ENCODE assay signal across 15 cellular contexts in genomic region chr6:109240370-109241084, GRCh38.
DNase-seq lines count a peak whose midpoint lies in the region; ATAC-seq and TF ChIP-seq lines count a peak whose summit lies in the region.
"Had no signal": no experiment of that assay in that cellular context is flagged by ENCODE, and none has a peak within 500 bp of the region (broad histone marks: within the 10 kb centered on the region; RNA-seq: fewer than 3 reads in every experiment).

No MANE protein-coding gene starts in this region.

- H3K9me3 Mint-ChIP-seq in MCF 10A (ENCODE audit: unreplicated experiment): no peaks in the 10 kb centered on the region
- no peaks in the 10 kb centered on the region for H3K9me3 Mint-ChIP-seq in activated CD4-positive, alpha-beta memory T cell treated with anti-CD3 and anti-CD28 coated beads, Interleukin-2, amount 10 ng/mL, durations not matched to agents 7 days and 5 days

- no peaks in the 10 kb centered on the region for H3K9me3 ChIP-seq in breast epithelium
- H3K9me3 ChIP-seq in tibial artery: no peaks in the 10 kb centered on the region
- no peaks in the 10 kb centered on the region for H3K9me3 ChIP-seq in mammary epithelial cell (replicated peaks; ENCODE audit: insufficient read depth, low read length)
- H3K9me3 ChIP-seq: A549, SJCRH30 had no signal

- no peaks in the 10 kb centered on the region for H3K27me3 ChIP-seq in breast epithelium
- no peaks in the 10 kb centered on the region for H3K27me3 ChIP-seq in tibial artery
- no peaks in the 10 kb centered on the region for H3K27me3 ChIP-seq in mammary epithelial cell (ENCODE audit: insufficient read depth, low read length)
- H3K27me3 ChIP-seq: SJCRH30 had no signal

- ATAC-seq in GM19463 (IDR thresholded peaks at IDR 0.05; ENCODE audit: unreplicated experiment): no peak
- ATAC-seq: A549 had no signal

- H3K4me2 ChIP-seq in mammary epithelial cell (ENCODE audit: insufficient read depth, low read depth, low read length): no peak overlapping the region
- H3K4me2 ChIP-seq: A549 had no signal

- no peaks in the 10 kb centered on the region for H3K27me3 Mint-ChIP-seq in MCF 10A (ENCODE audit: insufficient read depth, unreplicated experiment)
- H3K27me3 Mint-ChIP-seq in activated CD4-positive, alpha-beta memory T cell treated with anti-CD3 and anti-CD28 coated beads, Interleukin-2, amount 10 ng/mL, durations not matched to agents 7 days and 5 days: peaks cover 6% of the 10 kb centered on the region

- no peak for TF ChIP-seq POLR2A in breast epithelium (IDR thresholded peaks at IDR 0.05)

- BruUV-seq in MCF 10A (replicated peaks; lab: Mats Ljungman, UMichigan) (no TSS peak), mammary epithelial cell (replicated peaks; lab: Mats Ljungman, UMichigan) (no TSS peak)

- intact Hi-C loops in breast epithelium (cut with DNase I; ENCODE audit: low total_unique reads) (no loop called here), MCF 10A (cut with micrococcal nuclease) (no loop called here), tibial artery (cut with DNase I; ENCODE audit: low total_unique reads) (no loop called here), mammary epithelial cell (cut with micrococcal nuclease) (no loop called here)

- peak overlapping the region; percentile 54 to 77 for H3K27ac ChIP-seq in breast epithelium
- H3K27ac ChIP-seq in angular gyrus (ENCODE audit: low read depth, low read length): peak overlapping the region; percentile 29
- H3K27ac ChIP-seq in tibial artery: peak overlapping the region; percentile 53 to 68
- no peak overlapping the region for H3K27ac ChIP-seq in mammary epithelial cell (ENCODE audit: insufficient read depth, low read depth, low read length)
- H3K27ac ChIP-seq: A549, SJCRH30, VCaP had no signal

- dilution Hi-C loops in mammary epithelial cell (cut with HindIII; ENCODE audit: low sequenced_read_pairs): no loop called here

- no peak overlapping the region for H3K27ac Mint-ChIP-seq in MCF 10A (ENCODE audit: low read depth, unreplicated experiment)
- H3K27ac Mint-ChIP-seq in activated CD4-positive, alpha-beta memory T cell treated with anti-CD3 and anti-CD28 coated beads, Interleukin-2, amount 10 ng/mL, durations not matched to agents 7 days and 5 days: no peak overlapping the region
- H3K27ac Mint-ChIP-seq: memory B cell had no signal

- in situ Hi-C loops in mammary epithelial cell (cut with MboI; ENCODE audit: low sequenced_read_pairs in 2 of 2): no loop called here

- peaks cover 8% of the 10 kb centered on the region for H3K4me1 Mint-ChIP-seq in MCF 10A (ENCODE audit: insufficient read depth, unreplicated experiment)
- H3K4me1 Mint-ChIP-seq in activated CD4-positive, alpha-beta memory T cell treated with anti-CD3 and anti-CD28 coated beads, Interleukin-2, amount 10 ng/mL, durations not matched to agents 7 days and 5 days: peaks cover 34% of the 10 kb centered on the region

- DNase-seq in breast epithelium (ENCODE audit: low spot score in 2 of 2) (no peak), MCF 10A (ENCODE audit: unreplicated experiment) (no peak), myocyte (ENCODE audit: low read depth) (peak; percentile 36), tibial artery (no peak), mammary epithelial cell (no peak)
- DNase-seq in activated CD4-positive, alpha-beta memory T cell treated with anti-CD3 and anti-CD28 coated beads, Interleukin-2, amount 10 ng/mL, durations not matched to agents 7 days and 5 days: no peak
- DNase-seq: activated CD8-positive, alpha-beta memory T cell treated with anti-CD3 and anti-CD28 coated beads, Interleukin-2, amount 50 U/mL, for 48 hours; amygdala; retina had no signal

- POLR2A ChIA-PET in MCF 10A (lab: Yijun Ruan, JAX): interaction anchor here (1.0 to 1.4 kb wide), 5 partner anchors 9 to 200 kb away, joined by 3 to 4 read pairs (median 3); partner anchors contain the start of gene SMPD2
- POLR2A ChIA-PET in activated CD4-positive, alpha-beta memory T cell treated with anti-CD3 and anti-CD28 coated beads, Interleukin-2, amount 10 ng/mL, durations not matched to agents 7 days and 5 days (lab: Charles Lee): no interaction called here

- no peak for TF ChIP-seq CTCF in breast epithelium (IDR thresholded peaks at IDR 0.05)
- TF ChIP-seq CTCF in MCF 10A (IDR thresholded peaks at IDR 0.05; ENCODE audit: unreplicated experiment): no peak
- no peak for TF ChIP-seq CTCF in tibial artery (IDR thresholded peaks at IDR 0.05)
- no peak for TF ChIP-seq CTCF in mammary epithelial cell (conservative IDR thresholded peaks at IDR 0.05 in 1 of 2, IDR thresholded peaks at IDR 0.05 in 1 of 2; ENCODE audit: extremely low read depth in 1 of 2, insufficient read depth in 1 of 2, low read depth in 1 of 2, low read length in 2 of 2)

- CTCF ChIA-PET in MCF 10A (lab: Yijun Ruan, JAX): interaction anchor here (1.0 kb wide), 1 partner anchor 110 kb away, joined by 3 read pairs; no protein-coding TSS in a partner anchor
- CTCF ChIA-PET in mammary epithelial cell (lab: Charles Lee; ENCODE audit: low non-redundant PET): no interaction called here
- CTCF ChIA-PET in activated CD4-positive, alpha-beta memory T cell treated with anti-CD3 and anti-CD28 coated beads, Interleukin-2, amount 10 ng/mL, durations not matched to agents 7 days and 5 days (lab: Charles Lee): no interaction called here

- 63% methylated on average over 7 of the region's 7 CpGs for WGBS in mammary epithelial cell (ENCODE audit: low coverage, missing lambda C conversion rate)

- H3K36me3 ChIP-seq in breast epithelium: no peaks in the 10 kb centered on the region
- no peaks in the 10 kb centered on the region for H3K36me3 ChIP-seq in tibial artery
- no peaks in the 10 kb centered on the region for H3K36me3 ChIP-seq in mammary epithelial cell (ENCODE audit: insufficient read depth, low read length)
- H3K36me3 ChIP-seq: SJCRH30 had no signal

- no peaks in the 10 kb centered on the region for H3K79me2 ChIP-seq in mammary epithelial cell (ENCODE audit: insufficient read depth, low read length)

- H3K4me3 Mint-ChIP-seq in MCF 10A (ENCODE audit: unreplicated experiment): no peak overlapping the region
- H3K4me3 Mint-ChIP-seq in activated CD4-positive, alpha-beta memory T cell treated with anti-CD3 and anti-CD28 coated beads, Interleukin-2, amount 10 ng/mL, durations not matched to agents 7 days and 5 days: no peak overlapping the region
- H3K4me3 Mint-ChIP-seq: memory B cell had no signal

- no peaks in the 10 kb centered on the region for H3K36me3 Mint-ChIP-seq in MCF 10A (ENCODE audit: insufficient read depth, unreplicated experiment)
- H3K36me3 Mint-ChIP-seq in activated CD4-positive, alpha-beta memory T cell treated with anti-CD3 and anti-CD28 coated beads, Interleukin-2, amount 10 ng/mL, durations not matched to agents 7 days and 5 days (ENCODE audit: low read depth): peaks cover 9% of the 10 kb centered on the region
- H3K36me3 Mint-ChIP-seq: memory B cell had no signal

- H2AFZ ChIP-seq in mammary epithelial cell (ENCODE audit: low read depth, low read length): no peak overlapping the region

- H3K4me1 ChIP-seq in breast epithelium (peaks cover 0 to 5% of the 10 kb centered on the region in 2 donors), tibial artery (peaks cover 0 to 26% (median 15%) of the 10 kb centered on the region in 4 donors), mammary epithelial cell (ENCODE audit: insufficient read depth, low read length) (no peaks in the 10 kb centered on the region)
- H3K4me1 ChIP-seq: A549, SJCRH30 had no signal

- H3K4me3 ChIP-seq in breast epithelium (no peak overlapping the region), tibial artery (no peak overlapping the region), mammary epithelial cell (replicated peaks in 1 of 3; ENCODE audit: insufficient read depth in 1 of 3, low read depth in 2 of 3, low read length in 3 of 3) (no peak overlapping the region)
- H3K4me3 ChIP-seq: A549, SJCRH30 had no signal

- no peaks in the 10 kb centered on the region for H4K20me1 ChIP-seq in mammary epithelial cell (ENCODE audit: insufficient read depth, low read length)

- no peak overlapping the region for H3K9ac ChIP-seq in mammary epithelial cell (ENCODE audit: insufficient read depth, low read length)
